ENCODE assay signal across 1 cellular context in the genomic region with DNA sequence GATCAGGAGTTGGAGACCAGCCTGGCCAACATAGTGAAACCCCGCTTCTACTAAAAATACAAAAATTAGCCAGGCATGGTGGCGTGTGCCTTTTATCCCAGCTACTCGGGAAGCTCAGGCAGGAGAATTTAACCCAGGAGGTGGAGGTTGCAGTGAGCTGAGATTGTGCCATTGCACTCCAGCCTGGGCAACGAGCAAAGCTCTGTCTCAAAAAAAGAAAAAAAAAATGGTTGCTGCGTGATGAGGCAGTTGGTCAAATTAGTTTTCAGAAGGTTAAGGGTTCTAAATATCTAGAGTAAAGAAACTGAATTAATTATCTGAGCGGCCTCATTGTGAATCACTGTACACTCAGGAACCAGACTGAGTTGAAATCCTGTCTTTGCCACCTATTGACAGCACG.
TF ChIP-seq lines count a peak whose summit lies in the region.

No MANE protein-coding gene starts in this region.

TF ChIP-seq in GM12878, 131 proteins besides CTCF, POLR2A, EP300 and RAD21:
- TF ChIP-seq ZNF24 (IDR thresholded peaks at IDR 0.05) = no peak
- no peak for TF ChIP-seq LARP7 (IDR thresholded peaks at IDR 0.05)
- no peak for TF ChIP-seq IRF4 (IDR thresholded peaks at IDR 0.05; ENCODE audit: low read depth, low read length)
- TF ChIP-seq TBL1XR1 (IDR thresholded peaks at IDR 0.05; ENCODE audit: low read depth, low read length) = no peak
- TF ChIP-seq, protein P1, sequence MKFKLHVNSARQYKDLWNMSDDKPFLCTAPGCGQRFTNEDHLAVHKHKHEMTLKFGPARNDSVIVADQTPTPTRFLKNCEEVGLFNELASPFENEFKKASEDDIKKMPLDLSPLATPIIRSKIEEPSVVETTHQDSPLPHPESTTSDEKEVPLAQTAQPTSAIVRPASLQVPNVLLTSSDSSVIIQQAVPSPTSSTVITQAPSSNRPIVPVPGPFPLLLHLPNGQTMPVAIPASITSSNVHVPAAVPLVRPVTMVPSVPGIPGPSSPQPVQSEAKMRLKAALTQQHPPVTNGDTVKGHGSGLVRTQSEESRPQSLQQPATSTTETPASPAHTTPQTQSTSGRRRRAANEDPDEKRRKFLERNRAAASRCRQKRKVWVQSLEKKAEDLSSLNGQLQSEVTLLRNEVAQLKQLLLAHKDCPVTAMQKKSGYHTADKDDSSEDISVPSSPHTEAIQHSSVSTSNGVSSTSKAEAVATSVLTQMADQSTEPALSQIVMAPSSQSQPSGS (IDR thresholded peaks at IDR 0.05; ENCODE audit: low read length) = no peak
- TF ChIP-seq YBX1 (IDR thresholded peaks at IDR 0.05) = no peak
- TF ChIP-seq, protein P2, sequence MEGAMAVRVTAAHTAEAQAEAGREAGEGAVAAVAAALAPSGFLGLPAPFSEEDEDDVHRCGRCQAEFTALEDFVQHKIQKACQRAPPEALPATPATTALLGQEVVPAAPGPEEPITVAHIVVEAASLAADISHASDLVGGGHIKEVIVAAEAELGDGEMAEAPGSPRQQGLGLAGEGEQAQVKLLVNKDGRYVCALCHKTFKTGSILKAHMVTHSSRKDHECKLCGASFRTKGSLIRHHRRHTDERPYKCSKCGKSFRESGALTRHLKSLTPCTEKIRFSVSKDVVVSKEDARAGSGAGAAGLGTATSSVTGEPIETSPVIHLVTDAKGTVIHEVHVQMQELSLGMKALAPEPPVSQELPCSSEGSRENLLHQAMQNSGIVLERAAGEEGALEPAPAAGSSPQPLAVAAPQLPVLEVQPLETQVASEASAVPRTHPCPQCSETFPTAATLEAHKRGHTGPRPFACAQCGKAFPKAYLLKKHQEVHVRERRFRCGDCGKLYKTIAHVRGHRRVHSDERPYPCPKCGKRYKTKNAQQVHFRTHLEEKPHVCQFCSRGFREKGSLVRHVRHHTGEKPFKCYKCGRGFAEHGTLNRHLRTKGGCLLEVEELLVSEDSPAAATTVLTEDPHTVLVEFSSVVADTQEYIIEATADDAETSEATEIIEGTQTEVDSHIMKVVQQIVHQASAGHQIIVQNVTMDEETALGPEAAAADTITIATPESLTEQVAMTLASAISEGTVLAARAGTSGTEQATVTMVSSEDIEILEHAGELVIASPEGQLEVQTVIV (IDR thresholded peaks at IDR 0.05; ENCODE audit: borderline replicate concordance, partially characterized antibody) = no peak
- no peak for TF ChIP-seq CREB1 (IDR thresholded peaks at IDR 0.05; ENCODE audit: low read depth)
- TF ChIP-seq NRF1 (conservative IDR thresholded peaks at IDR 0.05; ENCODE audit: low read depth, low read length) = no peak
- TF ChIP-seq IKZF1 (conservative IDR thresholded peaks at IDR 0.05) = no peak
- no peak for TF ChIP-seq FOXK2 (IDR thresholded peaks at IDR 0.05)
- no peak for TF ChIP-seq SUPT20H (IDR thresholded peaks at IDR 0.05; ENCODE audit: borderline replicate concordance, control insufficient read depth, low read depth, low read length)
- no peak for TF ChIP-seq FOXM1 (IDR thresholded peaks at IDR 0.05; ENCODE audit: low read depth, low read length)
TF ChIP-seq in GM12878: peak in this region for 0.
